ENCODE assay signal across 20 cellular contexts in genomic region chr10:114920459-114920858, GRCh38.
"Had no signal": no experiment of that assay in that cellular context is flagged by ENCODE, and none has a peak within 500 bp of the region (broad histone marks: within the 10 kb centered on the region; RNA-seq: fewer than 3 reads in every experiment).

No MANE protein-coding gene starts in this region.

- H3K4me3 Mint-ChIP-seq: activated B cell treated with CpG ODN at 0.5 μM for 24 hours; activated CD8-positive, alpha-beta T cell treated with anti-CD3 and anti-CD28 coated beads, Interleukin-2, amount 10 ng/mL, durations not matched to agents 7 days and 5 days; activated naive CD8-positive, alpha-beta T cell; activated T-cell treated with anti-CD3 and anti-CD28 coated beads, Interleukin-2, amount 50 U/mL, for 72 hours; central memory CD8-positive, alpha-beta T cell; naive B cell had no signal

- H3K9me3 Mint-ChIP-seq: activated B cell treated with CpG ODN at 0.5 μM for 24 hours; activated T-cell treated with anti-CD3 and anti-CD28 coated beads, Interleukin-2, amount 50 U/mL, for 72 hours; central memory CD8-positive, alpha-beta T cell had no signal

- DNase-seq: activated B cell treated with CpG ODN at 0.5 μM for 24 hours; activated CD4-positive, alpha-beta T cell treated with anti-CD3 and anti-CD28 coated beads for 48 hours; activated CD8-positive, alpha-beta memory T cell treated with anti-CD3 and anti-CD28 coated beads, Interleukin-2, amount 50 U/mL, for 48 hours; activated gamma-delta T cell; activated T-cell treated with anti-CD3 and anti-CD28 coated beads, Interleukin-2, amount 50 U/mL, for 72 hours; amniotic stem cell; body of pancreas; cortex of kidney; effector memory CD4-positive, alpha-beta T cell; naive B cell; pancreas; stimulated activated CD4-positive, alpha-beta T cell treated with anti-CD3 and anti-CD28 coated beads, Interleukin-1b, Interleukin-23, amount 100 ng/mL, for 48 hours; stomach had no signal

- H3K27ac Mint-ChIP-seq: activated B cell treated with CpG ODN at 0.5 μM for 24 hours; activated CD8-positive, alpha-beta T cell treated with anti-CD3 and anti-CD28 coated beads, Interleukin-2, amount 10 ng/mL, durations not matched to agents 7 days and 5 days; activated naive CD8-positive, alpha-beta T cell; activated T-cell treated with anti-CD3 and anti-CD28 coated beads, Interleukin-2, amount 50 U/mL, for 72 hours; naive B cell had no signal

- H3K36me3 ChIP-seq: gastroesophageal sphincter, pancreas, stomach, thoracic aorta had no signal

- ATAC-seq: activated CD8-positive, alpha-beta T cell treated with anti-CD3 and anti-CD28 coated beads, Interleukin-2, amount 10 ng/mL, durations not matched to agents 7 days and 5 days; activated T-cell treated with anti-CD3 and anti-CD28 coated beads, Interleukin-2, amount 50 U/mL, for 72 hours; body of pancreas; gastroesophageal sphincter; pancreas had no signal

- H3K9me3 ChIP-seq: body of pancreas, gastroesophageal sphincter, pancreas, stomach, thoracic aorta had no signal

- H3K4me3 ChIP-seq: body of pancreas, gastroesophageal sphincter, lung, pancreas, stomach, thoracic aorta had no signal

- H3K27me3 ChIP-seq: body of pancreas, gastroesophageal sphincter, pancreas had no signal

- FAIRE-seq: pancreas, TTC549 had no signal

- H3K4me1 Mint-ChIP-seq: central memory CD8-positive, alpha-beta T cell; naive B cell had no signal

- H3K36me3 Mint-ChIP-seq: activated naive CD8-positive, alpha-beta T cell; naive B cell had no signal

- H3K4me1 ChIP-seq: gastroesophageal sphincter, pancreas, stomach had no signal

- H3K27ac ChIP-seq: body of pancreas, gastroesophageal sphincter, pancreas, stomach, thoracic aorta had no signal

- H3K27me3 Mint-ChIP-seq: naive B cell had no signal
